10 cellular contexts compared by ENCODE assay signal in the genomic region with DNA sequence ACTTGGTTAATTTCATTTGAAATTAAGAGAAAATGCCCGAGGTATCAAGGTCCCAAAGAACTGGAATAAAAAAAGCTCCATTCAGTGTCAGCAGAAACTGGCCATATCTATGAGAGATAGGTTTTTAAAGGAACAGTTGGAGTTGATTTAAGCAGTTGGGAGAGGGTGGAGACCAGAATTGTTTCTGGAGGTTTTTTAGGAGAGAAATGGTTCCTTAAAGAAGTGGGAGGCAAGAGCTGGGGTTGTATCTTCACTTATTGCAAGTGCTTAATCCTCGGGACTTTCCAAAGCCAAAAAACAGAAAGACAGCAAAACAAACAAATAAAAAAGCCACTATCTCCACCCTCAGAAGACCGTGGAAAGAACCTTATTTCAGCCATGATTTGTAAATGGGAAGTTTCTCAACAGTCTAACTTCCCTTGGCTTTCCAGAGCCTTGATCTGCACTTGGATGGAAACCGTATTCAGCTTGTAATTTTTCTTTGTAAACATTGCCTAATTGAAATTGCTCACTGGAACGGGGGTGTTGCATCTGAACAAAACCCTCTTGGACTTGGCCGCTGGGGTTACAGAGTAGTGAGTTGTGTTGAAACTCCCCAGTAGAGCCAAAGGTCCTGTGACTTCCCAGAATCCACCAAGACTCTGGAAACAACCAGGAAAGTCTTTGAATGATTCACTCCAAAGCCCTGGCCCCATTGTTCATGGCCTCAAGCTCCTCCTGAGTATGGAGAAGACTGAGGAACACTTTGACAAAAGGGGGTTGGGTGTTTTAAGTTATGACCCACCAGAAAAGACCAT.
DNase-seq lines count a peak whose midpoint lies in the region; ATAC-seq and TF ChIP-seq lines count a peak whose summit lies in the region.
"Had no signal": no experiment of that assay in that cellular context is flagged by ENCODE, and none has a peak within 500 bp of the region (broad histone marks: within the 10 kb centered on the region; RNA-seq: fewer than 3 reads in every experiment).

No MANE protein-coding gene starts in this region.

- H3K4me1 Mint-ChIP-seq in activated CD4-positive, alpha-beta memory T cell treated with anti-CD3 and anti-CD28 coated beads, Interleukin-2, amount 10 ng/mL, durations not matched to agents 7 days and 5 days: peaks cover 8% of the 10 kb centered on the region

- ATAC-seq in HG03378 (IDR thresholded peaks at IDR 0.05; ENCODE audit: unreplicated experiment): no peak
- ATAC-seq in stimulated activated naive CD8-positive, alpha-beta T cell treated with anti-CD3 and anti-CD28 coated beads, Interleukin-15, Interleukin-2, amounts not matched to agents 100 U/mL and 50 U/mL, for 24 hours: no peak

- CTCF ChIA-PET in activated CD4-positive, alpha-beta memory T cell treated with anti-CD3 and anti-CD28 coated beads, Interleukin-2, amount 10 ng/mL, durations not matched to agents 7 days and 5 days (lab: Charles Lee): no interaction called here
- CTCF ChIA-PET in HEK293T (lab: Yijun Ruan, JAX): interaction anchor here (3.5 kb wide), 1 partner anchor 8 kb away, joined by 12 read pairs; no protein-coding TSS in a partner anchor

- peaks cover 2% of the 10 kb centered on the region for H3K36me3 Mint-ChIP-seq in activated CD4-positive, alpha-beta memory T cell treated with anti-CD3 and anti-CD28 coated beads, Interleukin-2, amount 10 ng/mL, durations not matched to agents 7 days and 5 days (ENCODE audit: low read depth)

- H3K27ac Mint-ChIP-seq in activated CD4-positive, alpha-beta memory T cell treated with anti-CD3 and anti-CD28 coated beads, Interleukin-2, amount 10 ng/mL, durations not matched to agents 7 days and 5 days: no peak overlapping the region

- H3K4me3 Mint-ChIP-seq in activated CD4-positive, alpha-beta memory T cell treated with anti-CD3 and anti-CD28 coated beads, Interleukin-2, amount 10 ng/mL, durations not matched to agents 7 days and 5 days: no peak overlapping the region
- H3K4me3 Mint-ChIP-seq: neural crest cell had no signal

- POLR2A ChIA-PET in activated CD4-positive, alpha-beta memory T cell treated with anti-CD3 and anti-CD28 coated beads, Interleukin-2, amount 10 ng/mL, durations not matched to agents 7 days and 5 days (lab: Charles Lee): interaction anchor here (0.6 to 1.1 kb wide), 2 partner anchors 9 to 71 kb away, joined by 3 read pairs; no protein-coding TSS in a partner anchor
- POLR2A ChIA-PET in HEK293T (lab: Yijun Ruan, JAX): no interaction called here

- H3K9me3 Mint-ChIP-seq in activated CD4-positive, alpha-beta memory T cell treated with anti-CD3 and anti-CD28 coated beads, Interleukin-2, amount 10 ng/mL, durations not matched to agents 7 days and 5 days: peaks cover 2% of the 10 kb centered on the region
- H3K9me3 Mint-ChIP-seq: neural crest cell had no signal

- H3K27me3 Mint-ChIP-seq in activated CD4-positive, alpha-beta memory T cell treated with anti-CD3 and anti-CD28 coated beads, Interleukin-2, amount 10 ng/mL, durations not matched to agents 7 days and 5 days: peaks cover 3% of the 10 kb centered on the region

- peak; percentile 95 for DNase-seq in CD1c-positive myeloid dendritic cell (ENCODE audit: extremely low spot score)
- DNase-seq in SKM-1 treated with dmso at 0.1 percent for 144 hours (lab: John Stamatoyannopoulos, UW; ENCODE audit: unreplicated experiment): peak; percentile 69
- peak; percentile 75 for DNase-seq in fibroblast of the conjunctiva (ENCODE audit: low read depth)
- DNase-seq in putamen (ENCODE audit: low spot score): peak; percentile 41
- DNase-seq in activated CD4-positive, alpha-beta memory T cell treated with anti-CD3 and anti-CD28 coated beads, Interleukin-2, amount 10 ng/mL, durations not matched to agents 7 days and 5 days: no peak
- DNase-seq in stimulated activated naive CD8-positive, alpha-beta T cell treated with anti-CD3 and anti-CD28 coated beads, Interleukin-15, Interleukin-2, amounts not matched to agents 100 U/mL and 50 U/mL, for 24 hours: no peak
- no peak for DNase-seq in HEK293T (ENCODE audit: extremely low spot score)
- DNase-seq: dermis blood vessel endothelial cell had no signal

TF ChIP-seq in HEK293T, 16 proteins besides CTCF, POLR2A, EP300 and RAD21:
- TF ChIP-seq SP1 (IDR thresholded peaks at IDR 0.05): no peak
- no peak for TF ChIP-seq CTBP1 (IDR thresholded peaks at IDR 0.05; ENCODE audit: borderline replicate concordance)
- TF ChIP-seq SUZ12 (IDR thresholded peaks at IDR 0.05): no peak
- no peak for TF ChIP-seq ARNT (IDR thresholded peaks at IDR 0.05)
- no peak for TF ChIP-seq FOXK2 (IDR thresholded peaks at IDR 0.05)
- TF ChIP-seq BHLHE40 (IDR thresholded peaks at IDR 0.05; ENCODE audit: borderline replicate concordance): no peak
- TF ChIP-seq, protein P1, sequence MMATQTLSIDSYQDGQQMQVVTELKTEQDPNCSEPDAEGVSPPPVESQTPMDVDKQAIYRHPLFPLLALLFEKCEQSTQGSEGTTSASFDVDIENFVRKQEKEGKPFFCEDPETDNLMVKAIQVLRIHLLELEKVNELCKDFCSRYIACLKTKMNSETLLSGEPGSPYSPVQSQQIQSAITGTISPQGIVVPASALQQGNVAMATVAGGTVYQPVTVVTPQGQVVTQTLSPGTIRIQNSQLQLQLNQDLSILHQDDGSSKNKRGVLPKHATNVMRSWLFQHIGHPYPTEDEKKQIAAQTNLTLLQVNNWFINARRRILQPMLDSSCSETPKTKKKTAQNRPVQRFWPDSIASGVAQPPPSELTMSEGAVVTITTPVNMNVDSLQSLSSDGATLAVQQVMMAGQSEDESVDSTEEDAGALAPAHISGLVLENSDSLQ (IDR thresholded peaks at IDR 0.05): no peak
- no peak for TF ChIP-seq LEF1 (IDR thresholded peaks at IDR 0.05; ENCODE audit: borderline replicate concordance)
- no peak for TF ChIP-seq FOXA1 (IDR thresholded peaks at IDR 0.05)
- no peak for TF ChIP-seq FOXM1 (IDR thresholded peaks at IDR 0.05; ENCODE audit: borderline replicate concordance)
- TF ChIP-seq ZNF384 (IDR thresholded peaks at IDR 0.05): no peak

Comparison
In these comparisons a context has a peak if more than half of its experiments do, and no peak if none do; other contexts are left out.
1. DNase-seq: peak in CD1c-positive myeloid dendritic cell (single experiment), SKM-1 treated with dmso at 0.1 percent for 144 hours (single experiment), fibroblast of the conjunctiva (single experiment) and putamen (single experiment); none in activated CD4-positive, alpha-beta memory T cell treated with anti-CD3 and anti-CD28 coated beads, Interleukin-2, amount 10 ng/mL, durations not matched to agents 7 days and 5 days (single experiment), stimulated activated naive CD8-positive, alpha-beta T cell treated with anti-CD3 and anti-CD28 coated beads, Interleukin-15, Interleukin-2, amounts not matched to agents 100 U/mL and 50 U/mL, for 24 hours (single experiment) and HEK293T (single experiment).